ENCODE assay signal across 8 cellular contexts in the genomic region with DNA sequence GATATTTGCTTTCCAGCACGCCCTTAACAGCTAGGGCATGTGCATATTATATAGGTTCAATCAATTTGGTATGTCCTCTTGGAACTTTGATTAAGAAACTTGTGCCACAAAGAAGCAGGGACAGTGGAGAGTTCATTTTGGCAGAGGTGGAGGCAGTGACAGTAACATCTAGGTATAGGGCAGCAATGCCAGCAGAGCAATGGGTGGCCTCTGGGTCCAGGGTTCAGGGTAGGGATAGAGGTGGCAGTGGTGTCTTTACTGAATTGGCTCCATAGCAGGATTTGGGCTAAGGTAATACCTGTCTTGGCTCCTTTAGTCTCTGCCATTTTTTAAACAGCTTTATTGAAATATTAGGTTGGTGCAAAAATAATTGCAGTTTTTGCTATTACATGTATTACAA.
"Had no signal": no experiment of that assay in that cellular context is flagged by ENCODE, and none has a peak within 500 bp of the region (broad histone marks: within the 10 kb centered on the region; RNA-seq: fewer than 3 reads in every experiment).

No MANE protein-coding gene starts in this region.

- H2AFZ ChIP-seq: GM23248 had no signal

- H3K4me1 ChIP-seq: HAP-1 had no signal

- H3K36me3 ChIP-seq: HAP-1 had no signal

- ATAC-seq: HCT116 had no signal

- H3K4me3 ChIP-seq: GM23248, HAP-1 had no signal

- DNase-seq: GM23248, GOT3, H7, HFFc6, IMR-90 had no signal

- H3K9ac ChIP-seq: GM23248 had no signal

- H3K27ac ChIP-seq: GM23248, HL-60 had no signal

- H3K9me3 ChIP-seq: HAP-1 had no signal
